10 cellular contexts compared by ENCODE assay signal in genomic region chr6:116764557-116764960, GRCh38. TPM values are rescaled to one million over a fixed set of nuclear protein-coding genes. Genes with fewer than 3 reads are reported as not detected.
DNase-seq lines count a peak whose midpoint lies in the region; ATAC-seq lines count a peak whose summit lies in the region.
"Had no signal": no experiment of that assay in that cellular context is flagged by ENCODE, and none has a peak within 500 bp of the region (broad histone marks: within the 10 kb centered on the region; RNA-seq: fewer than 3 reads in every experiment).

No MANE protein-coding gene starts in this region.

- H3K27me3 Mint-ChIP-seq in activated naive CD4-positive, alpha-beta T cell treated with anti-CD3 and anti-CD28 coated beads, Interleukin-2, amount 10 ng/mL, durations not matched to agents 7 days and 5 days: peaks cover 33% of the 10 kb centered on the region
- H3K27me3 Mint-ChIP-seq in naive thymus-derived CD4-positive, alpha-beta T cell: peaks cover 51 to 73% (median 62%) of the 10 kb centered on the region in 5 donors

- no peak overlapping the region for H3K4me3 ChIP-seq in naive thymus-derived CD4-positive, alpha-beta T cell (ENCODE audit: low read length)
- H3K4me3 ChIP-seq in aorta (ENCODE audit: low read length in 2 of 2): peak overlapping the region in 1 of 2 donors; percentile 42

- no peaks in the 10 kb centered on the region for H3K9me3 ChIP-seq in naive thymus-derived CD4-positive, alpha-beta T cell (ENCODE audit: control insufficient read depth in 2 of 3, low read length in 3 of 3)
- H3K9me3 ChIP-seq in aorta (ENCODE audit: control insufficient read depth, low read length): no peaks in the 10 kb centered on the region

- H3K36me3 ChIP-seq in naive thymus-derived CD4-positive, alpha-beta T cell (ENCODE audit: control insufficient read depth in 2 of 3, insufficient read depth in 3 of 3, low read length in 3 of 3): no peaks in the 10 kb centered on the region
- H3K36me3 ChIP-seq in aorta (ENCODE audit: control insufficient read depth in 1 of 2, insufficient read depth in 2 of 2, low read length in 1 of 2): no peaks in the 10 kb centered on the region

- no peaks in the 10 kb centered on the region for H3K9me3 Mint-ChIP-seq in activated naive CD4-positive, alpha-beta T cell treated with anti-CD3 and anti-CD28 coated beads, Interleukin-2, amount 10 ng/mL, durations not matched to agents 7 days and 5 days
- H3K9me3 Mint-ChIP-seq in naive thymus-derived CD4-positive, alpha-beta T cell: peaks cover 0 to 1% (median 0%) of the 10 kb centered on the region in 11 donors
- H3K9me3 Mint-ChIP-seq: natural killer cell treated with Interleukin-12 subunit alpha and Interleukin-12 subunit beta and Interleukin-15 and Interleukin-18, amount 100 ng/mL, for 72 hours had no signal

- peak overlapping the region; percentile 32 for H3K4me3 Mint-ChIP-seq in activated naive CD4-positive, alpha-beta T cell treated with anti-CD3 and anti-CD28 coated beads, Interleukin-2, amount 10 ng/mL, durations not matched to agents 7 days and 5 days
- peak overlapping the region in 9 of 10 donors; percentile 12 to 74 (median 32) for H3K4me3 Mint-ChIP-seq in naive thymus-derived CD4-positive, alpha-beta T cell
- H3K4me3 Mint-ChIP-seq: natural killer cell treated with Interleukin-12 subunit alpha and Interleukin-12 subunit beta and Interleukin-15 and Interleukin-18, amount 100 ng/mL, for 72 hours had no signal

- no peak overlapping the region for H3K27ac Mint-ChIP-seq in activated naive CD4-positive, alpha-beta T cell treated with anti-CD3 and anti-CD28 coated beads, Interleukin-2, amount 10 ng/mL, durations not matched to agents 7 days and 5 days
- no peak overlapping the region for H3K27ac Mint-ChIP-seq in naive thymus-derived CD4-positive, alpha-beta T cell
- H3K27ac Mint-ChIP-seq: CD4-positive, CD25-positive, alpha-beta regulatory T cell; natural killer cell treated with Interleukin-12 subunit alpha and Interleukin-12 subunit beta and Interleukin-15 and Interleukin-18, amount 100 ng/mL, for 72 hours had no signal

- no peaks in the 10 kb centered on the region for H3K36me3 Mint-ChIP-seq in activated naive CD4-positive, alpha-beta T cell treated with anti-CD3 and anti-CD28 coated beads, Interleukin-2, amount 10 ng/mL, durations not matched to agents 7 days and 5 days
- peaks cover 0 to 5% (median 0%) of the 10 kb centered on the region in 5 donors for H3K36me3 Mint-ChIP-seq in naive thymus-derived CD4-positive, alpha-beta T cell

- no peak for ATAC-seq in naive thymus-derived CD4-positive, alpha-beta T cell
- peak; percentile 8 for ATAC-seq in aorta (ENCODE audit: low FRiP score)
- ATAC-seq in HG02623 (IDR thresholded peaks at IDR 0.05; ENCODE audit: unreplicated experiment): no peak

- CTCF ChIA-PET in activated naive CD4-positive, alpha-beta T cell treated with anti-CD3 and anti-CD28 coated beads, Interleukin-2, amount 10 ng/mL, durations not matched to agents 7 days and 5 days (lab: Charles Lee): no interaction called here
- CTCF ChIA-PET in naive thymus-derived CD4-positive, alpha-beta T cell (lab: Charles Lee): no interaction called here

- POLR2A ChIA-PET in naive thymus-derived CD4-positive, alpha-beta T cell (lab: Charles Lee): no interaction called here

- H3K27ac ChIP-seq in naive thymus-derived CD4-positive, alpha-beta T cell (ENCODE audit: low read depth, low read length): no peak overlapping the region
- H3K27ac ChIP-seq in aorta (ENCODE audit: low read depth in 1 of 2, low read length in 2 of 2): no peak overlapping the region

- intact Hi-C loops in naive thymus-derived CD4-positive, alpha-beta T cell (cut with micrococcal nuclease): no loop called here
- intact Hi-C loops in aorta (cut with DNase I): no loop called here

- H3K4me1 ChIP-seq in naive thymus-derived CD4-positive, alpha-beta T cell (ENCODE audit: control insufficient read depth in 2 of 2, insufficient read depth in 2 of 2, low read length in 2 of 2): no peaks in the 10 kb centered on the region
- no peaks in the 10 kb centered on the region for H3K4me1 ChIP-seq in aorta (ENCODE audit: control insufficient read depth in 1 of 2, insufficient read depth in 2 of 2, low read length in 2 of 2)

- H3K27me3 ChIP-seq in naive thymus-derived CD4-positive, alpha-beta T cell (ENCODE audit: control insufficient read depth in 2 of 2, insufficient read depth in 2 of 2, low read length in 2 of 2): peaks cover 0 to 2% of the 10 kb centered on the region in 2 donors
- no peaks in the 10 kb centered on the region for H3K27me3 ChIP-seq in aorta (ENCODE audit: control insufficient read depth in 1 of 2, insufficient read depth in 2 of 2, low read length in 1 of 2)

- WGBS in aorta, 2 donors: 29 to 31% methylated on average over 24 of the region's 24 CpGs

- no peak for DNase-seq in activated naive CD4-positive, alpha-beta T cell treated with anti-CD3 and anti-CD28 coated beads, Interleukin-2, amount 10 ng/mL, durations not matched to agents 7 days and 5 days
- DNase-seq in activated naive CD4-positive, alpha-beta T cell treated with anti-CD3 and anti-CD28 coated beads, Interleukin-2, amount 50 U/mL, for 16 hours: no peak
- DNase-seq in fibroblast of peridontal ligament (ENCODE audit: extremely low read depth) (peak; percentile 40), aorta (no peak), dedifferentiated amniotic fluid mesenchymal stem cell (ENCODE audit: extremely low spot score) (no peak), NCI-H2171 treated with DMSO at 0.1 percent for 48 hours (lab: John Stamatoyannopoulos, UW) (no peak)
- DNase-seq in naive thymus-derived CD4-positive, alpha-beta T cell: no peak

- H3K4me1 Mint-ChIP-seq in activated naive CD4-positive, alpha-beta T cell treated with anti-CD3 and anti-CD28 coated beads, Interleukin-2, amount 10 ng/mL, durations not matched to agents 7 days and 5 days: peaks cover 9% of the 10 kb centered on the region
- peaks cover 2 to 14% (median 13%) of the 10 kb centered on the region in 7 donors for H3K4me1 Mint-ChIP-seq in naive thymus-derived CD4-positive, alpha-beta T cell

RNA-seq across cellular contexts. Expression of gene FAM162B, which starts 1.0 kb away (rescaled TPM):
- not detected for total RNA-seq in naive thymus-derived CD4-positive, alpha-beta T cell
- polyA plus RNA-seq in naive thymus-derived CD4-positive, alpha-beta T cell: not detected
- 1 to 10 TPM; 3.2 to 6.2 TPM for total RNA-seq in aorta
- under 1 TPM in 1 of 2 donors, not detected in 1; 0.88 TPM for polyA plus RNA-seq in aorta
- total RNA-seq: CD4-positive, CD25-positive, alpha-beta regulatory T cell; natural killer cell treated with Interleukin-12 subunit alpha and Interleukin-12 subunit beta and Interleukin-15 and Interleukin-18, amount 100 ng/mL, for 72 hours had no signal
- polyA plus RNA-seq: CD4-positive, CD25-positive, alpha-beta regulatory T cell had no signal

Comparison
In these comparisons a context has a peak if more than half of its experiments do, and no peak if none do; other contexts are left out.
1. RNA of gene FAM162B, which starts 1.0 kb away (total RNA-seq): 3.2 to 6.2 TPM in aorta; not detected in naive thymus-derived CD4-positive, alpha-beta T cell; every median in the first group is over 4 times any median in the second.